Comparison of ENCODE assay signal across 17 cellular contexts in the genomic region with DNA sequence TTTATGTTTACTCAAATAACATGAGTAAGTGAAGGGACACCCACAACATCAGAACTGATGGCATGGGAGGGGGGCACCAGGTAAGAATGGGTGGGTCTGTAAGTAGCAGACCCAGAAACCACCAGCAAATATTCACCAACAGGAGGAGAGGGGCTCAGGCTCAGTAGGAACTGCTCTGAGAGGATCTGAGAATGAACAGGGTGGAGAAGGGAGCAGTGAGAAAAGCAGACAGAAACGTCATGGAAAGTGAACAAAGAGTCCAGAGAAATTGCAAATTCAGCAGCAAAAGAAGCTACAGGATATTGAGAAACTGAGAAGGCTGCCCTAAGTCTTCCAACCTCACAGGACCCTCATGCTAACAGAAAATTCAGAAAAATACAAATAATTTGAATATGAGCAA.
"Had no signal": no experiment of that assay in that cellular context is flagged by ENCODE, and none has a peak within 500 bp of the region (broad histone marks: within the 10 kb centered on the region; RNA-seq: fewer than 3 reads in every experiment).

No MANE protein-coding gene starts in this region.

- DNase-seq: activated CD4-positive, alpha-beta T cell treated with anti-CD3 and anti-CD28 coated beads, Interleukin-2, amount 50 U/mL, for 4 hours; activated gamma-delta T cell treated with Interleukin-2 at 50 U/mL for 16 hours; dorsolateral prefrontal cortex; foreskin fibroblast; hippocampal formation; mesenchymal stem cell; mucosa of descending colon; naive B cell; pancreas; sigmoid colon; stimulated activated CD4-positive, alpha-beta T cell treated with anti-CD3 and anti-CD28 coated beads, Interleukin-4, amount 100 ng/mL, for 24 hours; stimulated activated naive CD4-positive, alpha-beta T cell; SW 1271; thyroid gland had no signal

- H3K27me3 ChIP-seq: cardiac muscle cell, dorsolateral prefrontal cortex, pancreas, sigmoid colon, thyroid gland had no signal

- H3K36me3 ChIP-seq: cardiac muscle cell, pancreas, sigmoid colon, thyroid gland had no signal

- H3K9me3 ChIP-seq: mucosa of descending colon, pancreas, sigmoid colon, thyroid gland had no signal

- H3K4me1 ChIP-seq: pancreas, thyroid gland had no signal

- ATAC-seq: activated naive CD4-positive, alpha-beta T cell treated with anti-CD3 and anti-CD28 coated beads, Interleukin-2, amount 50 U/mL, for 72 hours; mucosa of descending colon had no signal

- H3K27ac ChIP-seq: cardiac muscle cell, epithelial cell of prostate, sigmoid colon, thyroid gland had no signal

- H3K4me3 ChIP-seq: cardiac muscle cell, dorsolateral prefrontal cortex, mucosa of descending colon, pancreas, sigmoid colon, thyroid gland had no signal
